In the genomic region with DNA sequence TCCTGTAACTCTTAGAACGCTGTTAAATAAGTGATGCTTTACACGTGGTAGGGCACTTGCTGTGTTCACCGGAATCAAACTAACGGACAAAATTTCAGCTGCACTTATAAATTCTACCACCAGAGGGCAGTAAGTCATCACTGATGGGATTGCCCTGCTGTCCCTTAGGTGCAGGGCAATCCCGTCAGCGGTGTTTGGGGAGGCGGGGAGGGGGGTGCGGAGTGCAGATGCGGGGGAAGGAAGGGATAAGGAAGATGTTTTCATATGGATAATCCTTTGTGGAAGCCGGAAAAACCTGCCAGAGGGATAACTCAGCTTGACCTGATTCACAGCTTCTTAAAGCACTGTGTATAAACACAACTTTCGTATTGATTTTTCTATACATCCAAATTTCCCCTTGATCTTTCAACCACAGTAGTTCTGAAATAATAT, we compare ENCODE assay signal across 9 cellular contexts. TPM values are rescaled to one million over a fixed set of nuclear protein-coding genes. Genes with fewer than 3 reads are reported as not detected.
DNase-seq lines count a peak whose midpoint lies in the region; ATAC-seq and TF ChIP-seq lines count a peak whose summit lies in the region.
"Had no signal": no experiment of that assay in that cellular context is flagged by ENCODE, and none has a peak within 500 bp of the region (broad histone marks: within the 10 kb centered on the region; RNA-seq: fewer than 3 reads in every experiment).

No MANE protein-coding gene starts in this region.

- H3K9me3 Mint-ChIP-seq in activated B cell treated with CpG ODN at 0.5 μM for 24 hours = no peaks in the 10 kb centered on the region
- H3K9me3 Mint-ChIP-seq: stimulated activated naive CD8-positive, alpha-beta T cell treated with anti-CD3 and anti-CD28 coated beads, Interleukin-15, Interleukin-2, amounts not matched to agents 100 ng/mL and 50 ng/mL, for 24 hours had no signal

- peak; percentile 76 for DNase-seq in AG08396 (ENCODE audit: low spot score)
- DNase-seq in GM19240 (ENCODE audit: insufficient read length, low spot score) = peak; percentile 61
- DNase-seq in NCI-H2196 treated with DMSO at 0.1 percent for 48 hours (lab: John Stamatoyannopoulos, UW; ENCODE audit: unreplicated experiment) = peak; percentile 52
- DNase-seq in activated B cell treated with CpG ODN at 0.5 μM for 24 hours = peak; percentile 20
- DNase-seq in cerebellum (ENCODE audit: low spot score) = peak; percentile 72
- peak in 1 of 2 donors; percentile 26 for DNase-seq in left colon
- peak; percentile 69 for DNase-seq in stimulated activated CD4-positive, alpha-beta T cell treated with anti-CD3 and anti-CD28 coated beads, Interleukin-4, amount 100 ng/mL, for 24 hours

- TF ChIP-seq CTCF in activated B cell treated with CpG ODN at 0.5 μM for 24 hours (IDR thresholded peaks at IDR 0.05) = no peak

- peaks cover 4% of the 10 kb centered on the region for H3K4me1 Mint-ChIP-seq in activated B cell treated with CpG ODN at 0.5 μM for 24 hours

- H3K36me3 Mint-ChIP-seq in activated B cell treated with CpG ODN at 0.5 μM for 24 hours (ENCODE audit: low read depth) = no peaks in the 10 kb centered on the region

- H3K4me3 Mint-ChIP-seq in activated B cell treated with CpG ODN at 0.5 μM for 24 hours = no peak overlapping the region
- H3K4me3 Mint-ChIP-seq: stimulated activated naive CD8-positive, alpha-beta T cell treated with anti-CD3 and anti-CD28 coated beads, Interleukin-15, Interleukin-2, amounts not matched to agents 100 ng/mL and 50 ng/mL, for 24 hours had no signal

- CTCF ChIA-PET in activated B cell treated with CpG ODN at 0.5 μM for 24 hours (lab: Charles Lee) = interaction anchor here (0.6 to 2.5 kb wide), 12 partner anchors 10 to 1934 kb away, joined by 3 to 24 read pairs (median 4); no protein-coding TSS in a partner anchor

- no peak overlapping the region for H3K27ac Mint-ChIP-seq in activated B cell treated with CpG ODN at 0.5 μM for 24 hours
- H3K27ac Mint-ChIP-seq: stimulated activated naive CD8-positive, alpha-beta T cell treated with anti-CD3 and anti-CD28 coated beads, Interleukin-15, Interleukin-2, amounts not matched to agents 100 ng/mL and 50 ng/mL, for 24 hours had no signal

- peak; percentile 70 for ATAC-seq in activated B cell treated with CpG ODN at 0.5 μM for 24 hours (ENCODE audit: low read depth)
- peak; percentile 76 for ATAC-seq in left colon
- no peak for ATAC-seq in GM18867 (IDR thresholded peaks at IDR 0.05; ENCODE audit: unreplicated experiment)

- POLR2A ChIA-PET in activated B cell treated with CpG ODN at 0.5 μM for 24 hours (lab: Charles Lee) = no interaction called here

- peaks cover 4% of the 10 kb centered on the region for H3K27me3 Mint-ChIP-seq in activated B cell treated with CpG ODN at 0.5 μM for 24 hours

- intact Hi-C loops in activated B cell treated with CpG ODN at 0.5 μM for 24 hours (cut with micrococcal nuclease) = loop anchor here (1.0 to 5.0 kb wide), 7 partner anchors 209 to 1154 kb away; partner anchors contain the start of gene PCNX1
- intact Hi-C loops in left colon (cut with DNase I, micrococcal nuclease) = loop anchor here in 1 of 2 donors (2.0 kb wide), 1 partner anchor 208 kb away; no protein-coding TSS in a partner anchor

RNA-seq across cellular contexts. Expression of gene SLC10A1, which starts 21.7 kb away (rescaled TPM):
- total RNA-seq in activated B cell treated with CpG ODN at 0.5 μM for 24 hours (not detected in 2 replicates), cerebellum (not detected), left colon (not detected)

RNA-seq across cellular contexts. Expression of gene SRSF5, which starts 51.8 kb away (rescaled TPM):
- total RNA-seq in activated B cell treated with CpG ODN at 0.5 μM for 24 hours (394 and 422 TPM in 2 replicates), cerebellum (161 TPM), left colon (100 to 1,000 TPM; 315 to 316 TPM)
